Comparison of ENCODE assay signal across 18 cellular contexts in the genomic region with DNA sequence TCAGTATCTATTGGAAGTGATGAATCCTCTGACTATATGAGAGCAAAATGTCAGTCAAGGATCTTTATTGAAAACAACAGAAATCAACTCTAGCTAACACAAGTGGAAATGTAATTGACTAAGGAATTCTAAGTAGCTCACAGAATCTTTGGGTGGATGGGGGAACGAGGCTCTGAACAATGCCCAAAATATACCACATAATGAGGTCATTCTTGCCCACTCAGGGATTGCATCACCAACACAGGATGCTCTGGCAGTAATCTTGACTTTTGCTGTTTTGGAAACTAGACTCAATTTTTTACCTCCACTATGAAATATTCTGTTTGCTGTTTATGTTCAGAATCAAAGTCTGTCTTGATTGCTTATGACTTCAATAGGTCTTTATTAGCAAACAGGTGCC.
"Had no signal": no experiment of that assay in that cellular context is flagged by ENCODE, and none has a peak within 500 bp of the region (broad histone marks: within the 10 kb centered on the region; RNA-seq: fewer than 3 reads in every experiment).

No MANE protein-coding gene starts in this region.

- ATAC-seq: foreskin keratinocyte; heart right ventricle; left lung; stimulated activated naive CD8-positive, alpha-beta T cell treated with anti-CD3 and anti-CD28 coated beads, Interleukin-15, amount 100 ng/mL, for 72 hours; WTC11 had no signal

- DNase-seq: activated CD4-positive, alpha-beta T cell treated with anti-CD3 and anti-CD28 coated beads for 48 hours; activated CD8-positive, alpha-beta memory T cell treated with anti-CD3 and anti-CD28 coated beads for 24 hours; activated naive CD4-positive, alpha-beta T cell treated with anti-CD3 and anti-CD28 coated beads for 36 hours; cerebellar nuclear complex; dorsolateral prefrontal cortex; esophagus squamous epithelium; foreskin keratinocyte; heart right ventricle; left lung; nephron progenitor cell; stimulated activated CD4-positive, alpha-beta T cell treated with anti-CD3 and anti-CD28 coated beads, Interleukin-15, amount 100 ng/mL, for 24 hours; stimulated activated CD4-positive, alpha-beta T cell treated with anti-CD3 and anti-CD28 coated beads, Interleukin-4, amount 100 ng/mL, for 4 hours; stimulated activated naive CD8-positive, alpha-beta T cell treated with anti-CD3 and anti-CD28 coated beads, Interleukin-15, amount 100 ng/mL, for 72 hours; T-helper 1 cell had no signal

- H3K4me3 ChIP-seq: dorsolateral prefrontal cortex, esophagus squamous epithelium, heart right ventricle, left lung, thoracic aorta had no signal

- H3K36me3 ChIP-seq: esophagus squamous epithelium, heart right ventricle, left lung, thoracic aorta had no signal

- H3K27me3 ChIP-seq: dorsolateral prefrontal cortex, esophagus squamous epithelium, foreskin keratinocyte, heart right ventricle, left lung had no signal

- H3K27ac ChIP-seq: dorsolateral prefrontal cortex, esophagus squamous epithelium, foreskin keratinocyte, heart right ventricle, left lung, thoracic aorta had no signal

- H3K4me1 ChIP-seq: esophagus squamous epithelium, foreskin keratinocyte, heart right ventricle, left lung had no signal

- H3K9me3 ChIP-seq: esophagus squamous epithelium, thoracic aorta had no signal

- FAIRE-seq: endometrium, keratinocyte had no signal
